In the genomic region with DNA sequence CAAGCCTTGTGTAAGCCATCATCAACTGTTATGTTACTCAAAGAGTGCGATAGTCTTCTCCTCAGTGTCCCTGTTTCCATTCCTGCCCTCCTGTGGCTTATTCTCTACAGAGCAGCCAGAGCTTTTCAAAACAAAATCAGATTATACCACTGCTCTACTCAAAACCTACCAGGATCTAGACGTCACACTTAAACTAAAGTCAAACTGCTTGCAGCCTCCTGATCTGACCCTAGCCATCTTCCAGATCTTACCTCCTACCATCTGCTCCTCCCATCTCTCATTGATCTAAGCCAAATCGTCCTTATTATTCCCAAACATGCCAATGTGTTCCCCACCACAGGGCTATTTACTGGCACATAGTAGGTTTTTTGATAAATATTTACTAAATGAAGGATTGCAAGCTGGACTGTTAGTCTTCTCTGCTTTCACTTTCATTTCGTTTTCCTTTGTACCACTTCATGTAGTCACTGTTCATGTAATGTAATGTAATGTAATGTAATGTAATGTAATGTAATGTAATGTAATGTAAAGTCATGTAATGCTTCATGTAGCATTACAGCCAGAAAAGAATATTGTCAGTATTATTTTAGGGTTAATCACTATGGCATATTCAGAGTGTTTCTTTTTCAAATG, we compare ENCODE assay signal across 13 cellular contexts.
DNase-seq lines count a peak whose midpoint lies in the region; ATAC-seq lines count a peak whose summit lies in the region.
"Had no signal": no experiment of that assay in that cellular context is flagged by ENCODE, and none has a peak within 500 bp of the region (broad histone marks: within the 10 kb centered on the region; RNA-seq: fewer than 3 reads in every experiment).

No MANE protein-coding gene starts in this region.

- peaks cover 8% of the 10 kb centered on the region for H3K9me3 Mint-ChIP-seq in stimulated activated naive CD8-positive, alpha-beta T cell treated with anti-CD3 and anti-CD28 coated beads, Interleukin-15, Interleukin-2, amounts not matched to agents 100 ng/mL and 50 ng/mL, for 24 hours
- H3K9me3 Mint-ChIP-seq in stimulated activated naive CD8-positive, alpha-beta T cell treated with anti-CD3 and anti-CD28 coated beads, Interleukin-15, amount 100 ng/mL, for 72 hours: peaks cover 9 to 11% of the 10 kb centered on the region in 2 donors
- H3K9me3 Mint-ChIP-seq in activated CD4-positive, alpha-beta memory T cell treated with anti-CD3 and anti-CD28 coated beads, Interleukin-2, amount 10 ng/mL, durations not matched to agents 7 days and 5 days: no peaks in the 10 kb centered on the region
- no peaks in the 10 kb centered on the region for H3K9me3 Mint-ChIP-seq in activated CD4-positive, alpha-beta T cell treated with anti-CD3 and anti-CD28 coated beads for 36 hours (ENCODE audit: low read depth)

- H3K4me1 Mint-ChIP-seq in stimulated activated naive CD8-positive, alpha-beta T cell treated with anti-CD3 and anti-CD28 coated beads, Interleukin-15, Interleukin-2, amounts not matched to agents 100 ng/mL and 50 ng/mL, for 24 hours (ENCODE audit: low read depth): no peaks in the 10 kb centered on the region
- no peaks in the 10 kb centered on the region for H3K4me1 Mint-ChIP-seq in stimulated activated naive CD8-positive, alpha-beta T cell treated with anti-CD3 and anti-CD28 coated beads, Interleukin-15, amount 100 ng/mL, for 72 hours
- H3K4me1 Mint-ChIP-seq in activated CD4-positive, alpha-beta memory T cell treated with anti-CD3 and anti-CD28 coated beads, Interleukin-2, amount 10 ng/mL, durations not matched to agents 7 days and 5 days: peaks cover 7% of the 10 kb centered on the region
- peaks cover 2% of the 10 kb centered on the region for H3K4me1 Mint-ChIP-seq in activated CD4-positive, alpha-beta T cell treated with anti-CD3 and anti-CD28 coated beads for 36 hours

- intact Hi-C loops in activated CD4-positive, alpha-beta T cell treated with anti-CD3 and anti-CD28 coated beads for 36 hours (cut with DNase I, micrococcal nuclease): no loop called here

- ATAC-seq in stimulated activated naive CD8-positive, alpha-beta T cell treated with anti-CD3 and anti-CD28 coated beads, Interleukin-15, amount 100 ng/mL, for 72 hours: no peak
- peak; percentile 51 for ATAC-seq in HG02884 (IDR thresholded peaks at IDR 0.05; ENCODE audit: unreplicated experiment)
- no peak for ATAC-seq in HG03135 (IDR thresholded peaks at IDR 0.05; ENCODE audit: unreplicated experiment)
- ATAC-seq in activated CD4-positive, alpha-beta T cell treated with anti-CD3 and anti-CD28 coated beads for 36 hours: no peak
- no peak for ATAC-seq in HG02973 (IDR thresholded peaks at IDR 0.05; ENCODE audit: unreplicated experiment)
- ATAC-seq: heart left ventricle, K562 had no signal

- no peak for DNase-seq in stimulated activated naive CD8-positive, alpha-beta T cell treated with anti-CD3 and anti-CD28 coated beads, Interleukin-15, amount 100 ng/mL, for 72 hours
- DNase-seq in activated CD4-positive, alpha-beta memory T cell treated with anti-CD3 and anti-CD28 coated beads, Interleukin-2, amount 10 ng/mL, durations not matched to agents 7 days and 5 days: no peak
- no peak for DNase-seq in activated CD4-positive, alpha-beta T cell treated with anti-CD3 and anti-CD28 coated beads for 36 hours
- no peak for DNase-seq in NOMO-1 (lab: John Stamatoyannopoulos, UW; ENCODE audit: unreplicated experiment in 2 of 2)
- DNase-seq: colonic mucosa; heart left ventricle; NCI-H345; stimulated activated CD4-positive, alpha-beta T cell treated with anti-CD3 and anti-CD28 coated beads, Interleukin-15, amount 100 ng/mL, for 24 hours had no signal

- H3K36me3 Mint-ChIP-seq in stimulated activated naive CD8-positive, alpha-beta T cell treated with anti-CD3 and anti-CD28 coated beads, Interleukin-15, Interleukin-2, amounts not matched to agents 100 ng/mL and 50 ng/mL, for 24 hours (ENCODE audit: low read depth): no peaks in the 10 kb centered on the region
- no peaks in the 10 kb centered on the region for H3K36me3 Mint-ChIP-seq in activated CD4-positive, alpha-beta memory T cell treated with anti-CD3 and anti-CD28 coated beads, Interleukin-2, amount 10 ng/mL, durations not matched to agents 7 days and 5 days (ENCODE audit: low read depth)
- H3K36me3 Mint-ChIP-seq in activated CD4-positive, alpha-beta T cell treated with anti-CD3 and anti-CD28 coated beads for 36 hours (ENCODE audit: low read depth): no peaks in the 10 kb centered on the region

- no peak overlapping the region for H3K27ac Mint-ChIP-seq in stimulated activated naive CD8-positive, alpha-beta T cell treated with anti-CD3 and anti-CD28 coated beads, Interleukin-15, Interleukin-2, amounts not matched to agents 100 ng/mL and 50 ng/mL, for 24 hours
- H3K27ac Mint-ChIP-seq in stimulated activated naive CD8-positive, alpha-beta T cell treated with anti-CD3 and anti-CD28 coated beads, Interleukin-15, amount 100 ng/mL, for 72 hours: peak overlapping the region in 1 of 2 donors; percentile 37
- no peak overlapping the region for H3K27ac Mint-ChIP-seq in activated CD4-positive, alpha-beta memory T cell treated with anti-CD3 and anti-CD28 coated beads, Interleukin-2, amount 10 ng/mL, durations not matched to agents 7 days and 5 days
- H3K27ac Mint-ChIP-seq in activated CD4-positive, alpha-beta T cell treated with anti-CD3 and anti-CD28 coated beads for 36 hours: no peak overlapping the region

- POLR2A ChIA-PET in activated CD4-positive, alpha-beta memory T cell treated with anti-CD3 and anti-CD28 coated beads, Interleukin-2, amount 10 ng/mL, durations not matched to agents 7 days and 5 days (lab: Charles Lee): no interaction called here
- POLR2A ChIA-PET in activated CD4-positive, alpha-beta T cell treated with anti-CD3 and anti-CD28 coated beads for 36 hours (lab: Charles Lee): no interaction called here

- H3K4me3 Mint-ChIP-seq in stimulated activated naive CD8-positive, alpha-beta T cell treated with anti-CD3 and anti-CD28 coated beads, Interleukin-15, Interleukin-2, amounts not matched to agents 100 ng/mL and 50 ng/mL, for 24 hours: peak overlapping the region; percentile 11
- H3K4me3 Mint-ChIP-seq in stimulated activated naive CD8-positive, alpha-beta T cell treated with anti-CD3 and anti-CD28 coated beads, Interleukin-15, amount 100 ng/mL, for 72 hours: peak overlapping the region in 1 of 2 donors; percentile 2
- H3K4me3 Mint-ChIP-seq in activated CD4-positive, alpha-beta memory T cell treated with anti-CD3 and anti-CD28 coated beads, Interleukin-2, amount 10 ng/mL, durations not matched to agents 7 days and 5 days: peak overlapping the region; percentile 61
- no peak overlapping the region for H3K4me3 Mint-ChIP-seq in activated CD4-positive, alpha-beta T cell treated with anti-CD3 and anti-CD28 coated beads for 36 hours

- CTCF ChIA-PET in activated CD4-positive, alpha-beta memory T cell treated with anti-CD3 and anti-CD28 coated beads, Interleukin-2, amount 10 ng/mL, durations not matched to agents 7 days and 5 days (lab: Charles Lee): no interaction called here
- CTCF ChIA-PET in activated CD4-positive, alpha-beta T cell treated with anti-CD3 and anti-CD28 coated beads for 36 hours (lab: Charles Lee): no interaction called here

- no peaks in the 10 kb centered on the region for H3K27me3 Mint-ChIP-seq in stimulated activated naive CD8-positive, alpha-beta T cell treated with anti-CD3 and anti-CD28 coated beads, Interleukin-15, Interleukin-2, amounts not matched to agents 100 ng/mL and 50 ng/mL, for 24 hours
- no peaks in the 10 kb centered on the region for H3K27me3 Mint-ChIP-seq in stimulated activated naive CD8-positive, alpha-beta T cell treated with anti-CD3 and anti-CD28 coated beads, Interleukin-15, amount 100 ng/mL, for 72 hours
- no peaks in the 10 kb centered on the region for H3K27me3 Mint-ChIP-seq in activated CD4-positive, alpha-beta memory T cell treated with anti-CD3 and anti-CD28 coated beads, Interleukin-2, amount 10 ng/mL, durations not matched to agents 7 days and 5 days
- H3K27me3 Mint-ChIP-seq in activated CD4-positive, alpha-beta T cell treated with anti-CD3 and anti-CD28 coated beads for 36 hours: no peaks in the 10 kb centered on the region
